In genomic region chr4:184094532-184095192, GRCh38 we compare ENCODE assay signal across 25 cellular contexts.
"Had no signal": no experiment of that assay in that cellular context is flagged by ENCODE, and none has a peak within 500 bp of the region (broad histone marks: within the 10 kb centered on the region; RNA-seq: fewer than 3 reads in every experiment).

No MANE protein-coding gene starts in this region.

- H3K27me3 ChIP-seq: ascending aorta, body of pancreas had no signal

- H3K4me3 ChIP-seq: ascending aorta, body of pancreas, K562, PC-9 had no signal

- H2AFZ ChIP-seq: PC-9 had no signal

- H3K4me2 ChIP-seq: PC-9 had no signal

- DNase-seq: activated CD4-positive, alpha-beta T cell treated with anti-CD3 and anti-CD28 coated beads for 48 hours; activated CD4-positive, alpha-beta T cell treated with anti-CD3 and anti-CD28 coated beads, Interleukin-2, amount 50 U/mL, for 4 hours; activated CD4-positive, CD25-positive, alpha-beta regulatory T cell treated with anti-CD3 and anti-CD28 coated beads, Interleukin-2, amount 50 U/mL, for 72 hours; activated CD8-positive, alpha-beta memory T cell treated with anti-CD3 and anti-CD28 coated beads for 24 hours; activated effector memory CD4-positive, alpha-beta T cell treated with anti-CD3 and anti-CD28 coated beads, Interleukin-2, amount 50 U/mL, for 16 hours; activated naive CD4-positive, alpha-beta T cell treated with Interleukin-2 at 50 U/mL for 16 hours; activated naive CD8-positive, alpha-beta T cell treated with anti-CD3 and anti-CD28 coated beads, Interleukin-2, amount 50 U/mL, for 24 hours; activated T-cell treated with anti-CD3 and anti-CD28 coated beads, Interleukin-2, amount 50 U/mL, for 4 hours; amniotic stem cell; body of pancreas; Karpas-422; MM.1S; NCI-H1105; NCI-H1436 treated with DMSO at 0.1 percent for 48 hours; NCI-H187 treated with DMSO at 0.1 percent for 48 hours; NCI-H2081 treated with DMSO at 0.1 percent for 48 hours; NCI-H2171 treated with DMSO at 0.1 percent for 48 hours; NCI-H510A treated with DMSO at 0.1 percent for 48 hours; NCI-H69; PC-9; SIG-M5; T-helper 1 cell had no signal

- H3K9me3 ChIP-seq: ascending aorta, body of pancreas had no signal

- ATAC-seq: activated naive CD4-positive, alpha-beta T cell treated with anti-CD3 and anti-CD28 coated beads, Interleukin-2, amount 50 U/mL, for 72 hours; activated naive CD8-positive, alpha-beta T cell treated with anti-CD3 and anti-CD28 coated beads, Interleukin-2, amount 50 U/mL, for 24 hours; activated T-cell treated with anti-CD3 and anti-CD28 coated beads, Interleukin-2, amount 50 U/mL, for 4 hours; body of pancreas; K562 had no signal

- H3K36me3 ChIP-seq: ascending aorta had no signal

- H3K4me1 ChIP-seq: ascending aorta, body of pancreas had no signal

- H3K27ac ChIP-seq: ascending aorta, body of pancreas, PC-9 had no signal
